In genomic region chr16:74637742-74638453, GRCh38 we compare ENCODE assay signal across 24 cellular contexts.
"Had no signal": no experiment of that assay in that cellular context is flagged by ENCODE, and none has a peak within 500 bp of the region (broad histone marks: within the 10 kb centered on the region; RNA-seq: fewer than 3 reads in every experiment).

No MANE protein-coding gene starts in this region.

- ATAC-seq: activated CD8-positive, alpha-beta memory T cell treated with anti-CD3 and anti-CD28 coated beads, Interleukin-2, amount 10 ng/mL, durations not matched to agents 7 days and 5 days; activated naive CD8-positive, alpha-beta T cell treated with anti-CD3 and anti-CD28 coated beads, Interleukin-2, amount 50 U/mL, for 24 hours; activated T-cell treated with anti-CD3 and anti-CD28 coated beads, Interleukin-2, amount 50 U/mL, for 4 hours; gastroesophageal sphincter; left lung; natural killer cell; right cardiac atrium had no signal

- FAIRE-seq: bronchial epithelial cell, endometrium, islet of Langerhans, small intestine had no signal

- H3K36me3 ChIP-seq: prostate gland had no signal

- H3K4me1 ChIP-seq: gastroesophageal sphincter, left lung, prostate gland, transverse colon, vagina had no signal

- H3K27ac ChIP-seq: dorsolateral prefrontal cortex, gastroesophageal sphincter, left lung, prostate gland, transverse colon, vagina, VCaP had no signal

- DNase-seq: activated CD4-positive, alpha-beta T cell treated with anti-CD3 and anti-CD28 coated beads for 1 hour; activated CD4-positive, alpha-beta T cell treated with anti-CD3 and anti-CD28 coated beads, Interleukin-2, amount 50 U/mL, for 48 hours; activated CD8-positive, alpha-beta memory T cell treated with anti-CD3 and anti-CD28 coated beads, Interleukin-2, amount 10 ng/mL, durations not matched to agents 7 days and 5 days; activated effector memory CD4-positive, alpha-beta T cell treated with anti-CD3 and anti-CD28 coated beads, Interleukin-2, amount 50 U/mL, for 16 hours; activated naive CD8-positive, alpha-beta T cell treated with anti-CD3 and anti-CD28 coated beads, Interleukin-2, amount 50 U/mL, for 24 hours; activated T-cell treated with anti-CD3 and anti-CD28 coated beads, Interleukin-2, amount 50 U/mL, for 4 hours; aorta; dorsolateral prefrontal cortex; left lung; mesenchymal stem cell; natural killer cell; right cardiac atrium; small intestine; stimulated activated CD4-positive, alpha-beta T cell treated with anti-CD3 and anti-CD28 coated beads, Interleukin-4, amount 100 ng/mL, for 24 hours; stimulated activated naive CD4-positive, alpha-beta T cell treated with Interleukin-2 at 50 U/mL for 16 hours; substantia nigra; transverse colon had no signal

- H3K4me3 ChIP-seq: dorsolateral prefrontal cortex, gastroesophageal sphincter, left lung, prostate gland, transverse colon, vagina had no signal

- H3K9me3 ChIP-seq: gastroesophageal sphincter, left lung, prostate gland, transverse colon, vagina had no signal

- H3K27me3 ChIP-seq: dorsolateral prefrontal cortex, gastroesophageal sphincter, left lung, transverse colon, vagina had no signal
